Comparison of ENCODE assay signal across 16 cellular contexts in the genomic region with DNA sequence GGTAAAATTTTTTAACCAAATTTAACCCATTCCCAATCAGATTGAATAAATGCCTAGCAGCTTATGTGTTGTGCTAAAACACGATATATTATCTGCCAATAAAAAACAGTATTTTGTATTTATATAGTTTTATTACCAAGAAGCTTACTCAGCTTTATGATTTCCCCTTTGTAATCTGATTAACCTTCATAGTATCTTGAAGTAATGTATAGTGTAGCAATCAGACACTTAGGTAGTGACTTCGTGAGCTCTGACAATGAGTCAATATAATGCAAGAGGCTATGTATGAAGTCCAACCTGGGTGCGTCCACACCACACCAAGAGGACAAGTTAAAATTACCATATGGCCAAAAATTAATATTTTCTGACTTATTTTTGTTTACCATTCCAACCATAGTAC. TPM values are rescaled to one million over a fixed set of nuclear protein-coding genes. Genes with fewer than 3 reads are reported as not detected.
DNase-seq lines count a peak whose midpoint lies in the region; ATAC-seq and TF ChIP-seq lines count a peak whose summit lies in the region.
"Had no signal": no experiment of that assay in that cellular context is flagged by ENCODE, and none has a peak within 500 bp of the region (broad histone marks: within the 10 kb centered on the region; RNA-seq: fewer than 3 reads in every experiment).

No MANE protein-coding gene starts in this region.

- peaks cover 3 to 4% of the 10 kb centered on the region in 2 experiments; a peak in 3 of 4 replicates for H3K4me1 ChIP-seq in SK-N-SH (ENCODE audit: control insufficient read depth in 1 of 2, insufficient read depth in 2 of 2, low read depth in 1 of 2, low read length in 1 of 2)

- CTCF ChIA-PET in SK-N-SH (lab: Yijun Ruan, JAX): interaction anchor here (0.9 to 2.4 kb wide), 4 partner anchors 18 to 215 kb away, joined by 3 to 14 read pairs (median 3); a partner anchor contains a TSS

- H3K4me1 Mint-ChIP-seq in activated T-helper 17 cell treated with anti-CD3 and anti-CD28 coated beads, Interleukin-2, amount 50 U/mL, for 72 hours: no peaks in the 10 kb centered on the region
- H3K4me1 Mint-ChIP-seq in nephron: peaks cover 21% of the 10 kb centered on the region

- H3K9me3 ChIP-seq in SK-N-SH: no peaks in the 10 kb centered on the region
- H3K9me3 ChIP-seq: Caco-2, spleen had no signal

- TF ChIP-seq CTCF in SK-N-SH (IDR thresholded peaks at IDR 0.05): no peak
- no peak for TF ChIP-seq CTCF in HL-60 (IDR thresholded peaks at IDR 0.05; ENCODE audit: insufficient read depth, low read length)
- TF ChIP-seq CTCF in nephron (IDR thresholded peaks at IDR 0.05; ENCODE audit: unreplicated experiment in 3 of 3): no peak

- no peaks in the 10 kb centered on the region for H3K9me2 ChIP-seq in SK-N-SH

- peaks cover under 1 to 3% of the 10 kb centered on the region in 2 experiments for H3K36me3 ChIP-seq in SK-N-SH (replicated peaks in 1 of 2; ENCODE audit: control insufficient read depth in 1 of 2, insufficient read depth in 2 of 2, low read length in 1 of 2)

- peak overlapping the region; percentile 98 for H3K4me3 Mint-ChIP-seq in activated T-helper 17 cell treated with anti-CD3 and anti-CD28 coated beads, Interleukin-2, amount 50 U/mL, for 72 hours
- peak overlapping the region; percentile 60 to 74 (median 73) for H3K4me3 Mint-ChIP-seq in nephron
- H3K4me3 Mint-ChIP-seq: central memory CD8-positive, alpha-beta T cell had no signal

- peaks cover 37% of the 10 kb centered on the region for H3K36me3 Mint-ChIP-seq in activated T-helper 17 cell treated with anti-CD3 and anti-CD28 coated beads, Interleukin-2, amount 50 U/mL, for 72 hours (ENCODE audit: low read depth)
- peaks cover 4% of the 10 kb centered on the region for H3K36me3 Mint-ChIP-seq in nephron (ENCODE audit: low read depth)

- no peak overlapping the region for H2AFZ ChIP-seq in SK-N-SH (ENCODE audit: low read depth)

- peaks cover 22% of the 10 kb centered on the region for H4K20me1 ChIP-seq in SK-N-SH (ENCODE audit: insufficient read depth)

- H3K27ac ChIP-seq in SK-N-SH (ENCODE audit: low read depth in 2 of 2, low read length in 1 of 2) (no peak overlapping the region), HL-60 (replicated peaks) (peak overlapping the region; percentile 6; the same call in 1 of the 2 replicates)

- no peak for TF ChIP-seq EP300 in SK-N-SH (IDR thresholded peaks at IDR 0.05; ENCODE audit: borderline replicate concordance in 1 of 2, low read depth in 1 of 2, low read length in 1 of 2)

- ATAC-seq in SK-N-SH treated with all-trans-retinoic acid at 6 μM for 48 hours (no peak), HG02852 (IDR thresholded peaks at IDR 0.05; ENCODE audit: unreplicated experiment) (no peak)
- ATAC-seq in activated T-helper 17 cell treated with anti-CD3 and anti-CD28 coated beads, Interleukin-2, amount 50 U/mL, for 72 hours (replicated peaks): no peak

- H3F3A ChIP-seq in SK-N-SH (replicated peaks; ENCODE audit: insufficient read depth): peaks cover 13% of the 10 kb centered on the region

- no peak for TF ChIP-seq RAD21 in SK-N-SH (IDR thresholded peaks at IDR 0.05; ENCODE audit: low read length)

- DNase-seq in SK-N-SH (no peak), HL-60 (ENCODE audit: low read depth in 1 of 2, low spot score in 1 of 2) (no peak), UCSD-AML1 (lab: John Stamatoyannopoulos, UW; ENCODE audit: unreplicated experiment) (no peak), DMS114 treated with DMSO at 0.1 percent for 48 hours (lab: John Stamatoyannopoulos, UW; ENCODE audit: unreplicated experiment) (no peak)
- DNase-seq: activated effector memory CD4-positive, alpha-beta T cell treated with anti-CD3 and anti-CD28 coated beads, Interleukin-2, amount 50 U/mL, for 16 hours; Caco-2; glutamatergic neuron; H7; NCI-H2107; NK-92 treated with Interleukin-12 subunit alpha and Interleukin-12 subunit beta, amount 100 ng/mL, for 24 hours; spleen had no signal

- POLR2A ChIA-PET in SK-N-SH (lab: Yijun Ruan, JAX): no interaction called here

- H3K27me3 Mint-ChIP-seq in activated T-helper 17 cell treated with anti-CD3 and anti-CD28 coated beads, Interleukin-2, amount 50 U/mL, for 72 hours: no peaks in the 10 kb centered on the region
- H3K27me3 Mint-ChIP-seq in nephron (ENCODE audit: low read depth): no peaks in the 10 kb centered on the region
- H3K27me3 Mint-ChIP-seq: central memory CD8-positive, alpha-beta T cell had no signal

- H3K27ac Mint-ChIP-seq in activated T-helper 17 cell treated with anti-CD3 and anti-CD28 coated beads, Interleukin-2, amount 50 U/mL, for 72 hours: peak overlapping the region; percentile 28
- H3K27ac Mint-ChIP-seq in nephron: peak overlapping the region in 2 of 3 experiments; percentile 24 to 57

- no peaks in the 10 kb centered on the region for H3K9me3 Mint-ChIP-seq in activated T-helper 17 cell treated with anti-CD3 and anti-CD28 coated beads, Interleukin-2, amount 50 U/mL, for 72 hours
- H3K9me3 Mint-ChIP-seq in nephron: no peaks in the 10 kb centered on the region
- H3K9me3 Mint-ChIP-seq: central memory CD8-positive, alpha-beta T cell had no signal

- H3K9ac ChIP-seq in SK-N-SH: no peak overlapping the region

- WGBS in SK-N-SH (ENCODE audit: low lambda C conversion rate): 88% methylated on average over 3 of the region's 3 CpGs

- peaks cover 56% of the 10 kb centered on the region for H3K79me2 ChIP-seq in SK-N-SH (ENCODE audit: insufficient read depth)

- H3K27me3 ChIP-seq in SK-N-SH (ENCODE audit: insufficient read depth): no peaks in the 10 kb centered on the region
- H3K27me3 ChIP-seq in HL-60 (ENCODE audit: insufficient read depth, poor library complexity, severe bottlenecking): no peaks in the 10 kb centered on the region
- H3K27me3 ChIP-seq: spleen had no signal

- H3K4me2 ChIP-seq in SK-N-SH: 0 out of 2 replicates have a peak overlapping the region, but pooled peaks have one; percentile 90

- H3K4me3 ChIP-seq in SK-N-SH (ENCODE audit: low read depth in 2 of 2, low read length in 1 of 2) (no peak overlapping the region), HL-60 (replicated peaks; ENCODE audit: insufficient read depth, low read length) (no peak overlapping the region)

TF ChIP-seq in SK-N-SH, 30 proteins besides CTCF, POLR2A, EP300 and RAD21 (continues in another document):
- TF ChIP-seq, protein P1, sequence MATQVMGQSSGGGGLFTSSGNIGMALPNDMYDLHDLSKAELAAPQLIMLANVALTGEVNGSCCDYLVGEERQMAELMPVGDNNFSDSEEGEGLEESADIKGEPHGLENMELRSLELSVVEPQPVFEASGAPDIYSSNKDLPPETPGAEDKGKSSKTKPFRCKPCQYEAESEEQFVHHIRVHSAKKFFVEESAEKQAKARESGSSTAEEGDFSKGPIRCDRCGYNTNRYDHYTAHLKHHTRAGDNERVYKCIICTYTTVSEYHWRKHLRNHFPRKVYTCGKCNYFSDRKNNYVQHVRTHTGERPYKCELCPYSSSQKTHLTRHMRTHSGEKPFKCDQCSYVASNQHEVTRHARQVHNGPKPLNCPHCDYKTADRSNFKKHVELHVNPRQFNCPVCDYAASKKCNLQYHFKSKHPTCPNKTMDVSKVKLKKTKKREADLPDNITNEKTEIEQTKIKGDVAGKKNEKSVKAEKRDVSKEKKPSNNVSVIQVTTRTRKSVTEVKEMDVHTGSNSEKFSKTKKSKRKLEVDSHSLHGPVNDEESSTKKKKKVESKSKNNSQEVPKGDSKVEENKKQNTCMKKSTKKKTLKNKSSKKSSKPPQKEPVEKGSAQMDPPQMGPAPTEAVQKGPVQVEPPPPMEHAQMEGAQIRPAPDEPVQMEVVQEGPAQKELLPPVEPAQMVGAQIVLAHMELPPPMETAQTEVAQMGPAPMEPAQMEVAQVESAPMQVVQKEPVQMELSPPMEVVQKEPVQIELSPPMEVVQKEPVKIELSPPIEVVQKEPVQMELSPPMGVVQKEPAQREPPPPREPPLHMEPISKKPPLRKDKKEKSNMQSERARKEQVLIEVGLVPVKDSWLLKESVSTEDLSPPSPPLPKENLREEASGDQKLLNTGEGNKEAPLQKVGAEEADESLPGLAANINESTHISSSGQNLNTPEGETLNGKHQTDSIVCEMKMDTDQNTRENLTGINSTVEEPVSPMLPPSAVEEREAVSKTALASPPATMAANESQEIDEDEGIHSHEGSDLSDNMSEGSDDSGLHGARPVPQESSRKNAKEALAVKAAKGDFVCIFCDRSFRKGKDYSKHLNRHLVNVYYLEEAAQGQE (IDR thresholded peaks at IDR 0.05; ENCODE audit: low read depth, low read length): no peak

TF ChIP-seq in SK-N-SH treated with all-trans-retinoic acid at 6 μM for 48 hours, 23 proteins besides CTCF, POLR2A, EP300 and RAD21 (continues in another document):
- TF ChIP-seq TCF4 (CRISPR knock-in tag; IDR thresholded peaks at IDR 0.05; ENCODE audit: borderline replicate concordance) (no peak), ZNF8 (CRISPR knock-in tag; IDR thresholded peaks at IDR 0.05) (no peak), ZFP3 (CRISPR knock-in tag; IDR thresholded peaks at IDR 0.05) (no peak), ZFP30 (CRISPR knock-in tag; IDR thresholded peaks at IDR 0.05) (no peak), RARB (CRISPR knock-in tag; IDR thresholded peaks at IDR 0.05) (no peak), ESRRG (CRISPR knock-in tag; IDR thresholded peaks at IDR 0.05) (no peak), GLIS3 (CRISPR knock-in tag; IDR thresholded peaks at IDR 0.05) (no peak)
- TF ChIP-seq, protein P2, sequence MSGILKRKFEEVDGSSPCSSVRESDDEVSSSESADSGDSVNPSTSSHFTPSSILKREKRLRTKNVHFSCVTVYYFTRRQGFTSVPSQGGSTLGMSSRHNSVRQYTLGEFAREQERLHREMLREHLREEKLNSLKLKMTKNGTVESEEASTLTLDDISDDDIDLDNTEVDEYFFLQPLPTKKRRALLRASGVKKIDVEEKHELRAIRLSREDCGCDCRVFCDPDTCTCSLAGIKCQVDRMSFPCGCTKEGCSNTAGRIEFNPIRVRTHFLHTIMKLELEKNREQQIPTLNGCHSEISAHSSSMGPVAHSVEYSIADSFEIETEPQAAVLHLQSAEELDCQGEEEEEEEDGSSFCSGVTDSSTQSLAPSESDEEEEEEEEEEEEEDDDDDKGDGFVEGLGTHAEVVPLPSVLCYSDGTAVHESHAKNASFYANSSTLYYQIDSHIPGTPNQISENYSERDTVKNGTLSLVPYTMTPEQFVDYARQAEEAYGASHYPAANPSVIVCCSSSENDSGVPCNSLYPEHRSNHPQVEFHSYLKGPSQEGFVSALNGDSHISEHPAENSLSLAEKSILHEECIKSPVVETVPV (CRISPR knock-in tag; IDR thresholded peaks at IDR 0.05): no peak

RNA-seq across cellular contexts. Expression of a gene that starts 2.1 kb away (rescaled TPM):
- 240 and 279 TPM in 2 replicates for polyA plus RNA-seq in SK-N-SH (2012; rRNA removed)
- 305 and 321 TPM in 2 replicates for polyA plus RNA-seq in SK-N-SH (2012; cell fraction: cytosol; rRNA removed)
- 94.3 and 162 TPM in 2 replicates for polyA plus RNA-seq in SK-N-SH (2012; cell fraction: nucleus; rRNA removed)
- total RNA-seq in activated T-helper 17 cell treated with anti-CD3 and anti-CD28 coated beads, Interleukin-2, amount 50 U/mL, for 72 hours: 100 to 1,000 TPM; 188 to 274 TPM

RNA-seq across cellular contexts. Expression of a gene that starts 24.9 kb away (rescaled TPM):
- polyA plus RNA-seq in SK-N-SH (2012; rRNA removed): 20.9 and 22.3 TPM in 2 replicates
- polyA plus RNA-seq in SK-N-SH (2012; cell fraction: cytosol; rRNA removed): 30.1 and 39.2 TPM in 2 replicates
- polyA plus RNA-seq in SK-N-SH (2012; cell fraction: nucleus; rRNA removed): 9.0 and 11.8 TPM in 2 replicates
- total RNA-seq in activated T-helper 17 cell treated with anti-CD3 and anti-CD28 coated beads, Interleukin-2, amount 50 U/mL, for 72 hours: 10 to 100 TPM; 59.3 to 70.9 TPM
